In genomic region chr1:202170726-202171125, GRCh38 we compare ENCODE assay signal across 23 cellular contexts. TPM values are rescaled to one million over a fixed set of nuclear protein-coding genes. Genes with fewer than 3 reads are reported as not detected.
A peak's percentile ranks its signal among the peaks of the same experiment; 100 is the strongest.
DNase-seq lines count a peak whose midpoint lies in the region; ATAC-seq and TF ChIP-seq lines count a peak whose summit lies in the region.
"Had no signal": no experiment of that assay in that cellular context is flagged by ENCODE, and none has a peak within 500 bp of the region (broad histone marks: within the 10 kb centered on the region; RNA-seq: fewer than 3 reads in every experiment).

No MANE protein-coding gene starts in this region.

- intact Hi-C loops in activated CD8-positive, alpha-beta T cell treated with anti-CD3 and anti-CD28 coated beads for 36 hours (cut with micrococcal nuclease), result no loop called here
- intact Hi-C loops in Calu3 (cut with micrococcal nuclease; ENCODE audit: unreplicated experiment), result no loop called here

- BruUV-seq in Calu3 (replicated peaks; lab: Mats Ljungman, UMichigan), result no TSS peak

- peaks cover 17% of the 10 kb centered on the region for H3K4me1 Mint-ChIP-seq in activated CD8-positive, alpha-beta T cell treated with anti-CD3 and anti-CD28 coated beads for 36 hours (ENCODE audit: low read depth)
- no peaks in the 10 kb centered on the region for H3K4me1 Mint-ChIP-seq in Calu3 (ENCODE audit: low read depth, unreplicated experiment)
- H3K4me1 Mint-ChIP-seq: CD14-positive monocyte had no signal

- no peak for ATAC-seq in activated CD8-positive, alpha-beta T cell treated with anti-CD3 and anti-CD28 coated beads for 36 hours
- ATAC-seq in GM21381 (IDR thresholded peaks at IDR 0.05; ENCODE audit: unreplicated experiment), result no peak
- ATAC-seq: heart left ventricle, K562, left ventricle myocardium superior had no signal

- no peaks in the 10 kb centered on the region for H3K27me3 Mint-ChIP-seq in activated CD8-positive, alpha-beta T cell treated with anti-CD3 and anti-CD28 coated beads for 36 hours
- peaks cover 42% of the 10 kb centered on the region for H3K27me3 Mint-ChIP-seq in Calu3 (ENCODE audit: unreplicated experiment)

- POLR2A ChIA-PET in activated CD8-positive, alpha-beta T cell treated with anti-CD3 and anti-CD28 coated beads for 36 hours (lab: Charles Lee), result interaction anchor here (1.3 kb wide), 1 partner anchor 9 kb away, joined by 5 read pairs; no protein-coding TSS in a partner anchor

- CTCF ChIA-PET in activated CD8-positive, alpha-beta T cell treated with anti-CD3 and anti-CD28 coated beads for 36 hours (lab: Charles Lee), result interaction anchor here (0.6 to 1.3 kb wide), 3 partner anchors 9 to 35 kb away, joined by 3 read pairs; partner anchors contain the start of gene PTPN7
- CTCF ChIA-PET in Calu3 (lab: Charles Lee), result no interaction called here

- H3K9me3 Mint-ChIP-seq in activated CD8-positive, alpha-beta T cell treated with anti-CD3 and anti-CD28 coated beads for 36 hours, result no peaks in the 10 kb centered on the region
- H3K9me3 Mint-ChIP-seq in Calu3 (ENCODE audit: low read depth, unreplicated experiment), result no peaks in the 10 kb centered on the region
- H3K9me3 Mint-ChIP-seq: activated naive CD4-positive, alpha-beta T cell treated with anti-CD3 and anti-CD28 coated beads, Interleukin-2, amount 10 ng/mL, durations not matched to agents 7 days and 5 days; activated T-cell treated with anti-CD3 and anti-CD28 coated beads, Interleukin-2, amount 50 U/mL, for 4 hours; CD14-positive monocyte; stimulated activated naive B cell treated with anti-CD40 and anti-IgM and Interleukin-4, amounts not matched to agents 10 μg/mL and 1 μg/mL and 100 μg/mL, for 72 hours had no signal

- H3K4me3 Mint-ChIP-seq in activated CD8-positive, alpha-beta T cell treated with anti-CD3 and anti-CD28 coated beads for 36 hours, result no peak overlapping the region
- no peak overlapping the region for H3K4me3 Mint-ChIP-seq in Calu3 (ENCODE audit: low read depth, unreplicated experiment)
- H3K4me3 Mint-ChIP-seq: activated naive CD4-positive, alpha-beta T cell treated with anti-CD3 and anti-CD28 coated beads, Interleukin-2, amount 10 ng/mL, durations not matched to agents 7 days and 5 days; activated T-cell treated with anti-CD3 and anti-CD28 coated beads, Interleukin-2, amount 50 U/mL, for 4 hours; CD14-positive monocyte; stimulated activated naive B cell treated with anti-CD40 and anti-IgM and Interleukin-4, amounts not matched to agents 10 μg/mL and 1 μg/mL and 100 μg/mL, for 72 hours had no signal

- no peak overlapping the region for H3K27ac Mint-ChIP-seq in activated CD8-positive, alpha-beta T cell treated with anti-CD3 and anti-CD28 coated beads for 36 hours
- H3K27ac Mint-ChIP-seq in Calu3 (ENCODE audit: unreplicated experiment), result no peak overlapping the region
- H3K27ac Mint-ChIP-seq: activated naive CD4-positive, alpha-beta T cell treated with anti-CD3 and anti-CD28 coated beads, Interleukin-2, amount 10 ng/mL, durations not matched to agents 7 days and 5 days; stimulated activated naive B cell treated with anti-CD40 and anti-IgM and Interleukin-4, amounts not matched to agents 10 μg/mL and 1 μg/mL and 100 μg/mL, for 72 hours had no signal

- TF ChIP-seq CTCF in activated CD8-positive, alpha-beta T cell treated with anti-CD3 and anti-CD28 coated beads for 36 hours (IDR thresholded peaks at IDR 0.05), result no peak
- TF ChIP-seq CTCF in Calu3 (IDR thresholded peaks at IDR 0.05; ENCODE audit: unreplicated experiment), result no peak

- DNase-seq in NCI-H2081 (lab: John Stamatoyannopoulos, UW) (peak; percentile 17 to 32), NCI-H2081 treated with DMSO at 0.1 percent for 48 hours (lab: John Stamatoyannopoulos, UW) (no peak), COR-L47 (lab: John Stamatoyannopoulos, UW) (peak; percentile 29), NCI-H510A treated with DMSO at 0.1 percent for 48 hours (lab: John Stamatoyannopoulos, UW) (peak; percentile 51), Calu3 (no peak), HUDEP-2 (lab: John Stamatoyannopoulos, UW; ENCODE audit: unreplicated experiment in 76 of 76) (no peak)
- peak; percentile 28 for DNase-seq in activated CD8-positive, alpha-beta T cell treated with anti-CD3 and anti-CD28 coated beads for 36 hours
- DNase-seq: activated CD4-positive, alpha-beta T cell treated with anti-CD3 and anti-CD28 coated beads, Interleukin-2, amount 50 U/mL, for 48 hours; activated naive CD4-positive, alpha-beta T cell treated with anti-CD3 and anti-CD28 coated beads, Interleukin-2, amount 10 ng/mL, durations not matched to agents 7 days and 5 days; activated T-cell treated with anti-CD3 and anti-CD28 coated beads, Interleukin-2, amount 50 U/mL, for 4 hours; EL; left ventricle myocardium superior; NCI-H1105; NCI-H446 treated with DMSO at 0.1 percent for 48 hours; stimulated activated naive B cell treated with anti-CD40 and anti-IgM and Interleukin-4, amounts not matched to agents 10 μg/mL and 1 μg/mL and 100 μg/mL, for 72 hours; transverse colon had no signal

- H3K36me3 Mint-ChIP-seq in activated CD8-positive, alpha-beta T cell treated with anti-CD3 and anti-CD28 coated beads for 36 hours (ENCODE audit: low read depth), result no peaks in the 10 kb centered on the region
- no peaks in the 10 kb centered on the region for H3K36me3 Mint-ChIP-seq in Calu3 (ENCODE audit: insufficient read depth, unreplicated experiment)
- H3K36me3 Mint-ChIP-seq: activated naive CD4-positive, alpha-beta T cell treated with anti-CD3 and anti-CD28 coated beads, Interleukin-2, amount 10 ng/mL, durations not matched to agents 7 days and 5 days; CD14-positive monocyte; stimulated activated naive B cell treated with anti-CD40 and anti-IgM and Interleukin-4, amounts not matched to agents 10 μg/mL and 1 μg/mL and 100 μg/mL, for 72 hours had no signal

RNA-seq across cellular contexts. Expression of gene PTPN7, which starts 10.3 kb away (rescaled TPM):
- 100 to 1,000 TPM; 195 to 200 TPM for total RNA-seq in activated CD8-positive, alpha-beta T cell treated with anti-CD3 and anti-CD28 coated beads for 36 hours
- total RNA-seq in Calu3 (2022), result not detected in 2 replicates
- total RNA-seq: chondrocyte, RPMI7951 had no signal

RNA-seq across cellular contexts. Expression of gene LGR6, which starts 22.9 kb away (rescaled TPM):
- under 1 TPM; 0.34 TPM for total RNA-seq in activated CD8-positive, alpha-beta T cell treated with anti-CD3 and anti-CD28 coated beads for 36 hours
- total RNA-seq in Calu3 (2022), result not detected in 2 replicates

RNA-seq across cellular contexts. Expression of gene ARL8A, which starts 26.2 kb away (rescaled TPM):
- 10 to 100 TPM; 25.8 to 33.7 TPM for total RNA-seq in activated CD8-positive, alpha-beta T cell treated with anti-CD3 and anti-CD28 coated beads for 36 hours
- total RNA-seq in Calu3 (2022), result 64.1 and 66.9 TPM in 2 replicates

RNA-seq across cellular contexts. Expression of gene GPR37L1, which starts 48.0 kb away (rescaled TPM):
- total RNA-seq in activated CD8-positive, alpha-beta T cell treated with anti-CD3 and anti-CD28 coated beads for 36 hours, result not detected
- 0.12 and 0.22 TPM in 2 replicates for total RNA-seq in Calu3 (2022)
- total RNA-seq: activated T-cell treated with anti-CD3 and anti-CD28 coated beads, Interleukin-2, amount 50 U/mL, for 4 hours; astrocyte; chondrocyte; K562; RPMI7951 had no signal

Comparison
In these comparisons a context has a peak if more than half of its experiments do, and no peak if none do; other contexts are left out.
1. DNase-seq: peak in NCI-H2081 (2 of 2), COR-L47 (single experiment), NCI-H510A treated with DMSO at 0.1 percent for 48 hours (single experiment) and activated CD8-positive, alpha-beta T cell treated with anti-CD3 and anti-CD28 coated beads for 36 hours (single experiment); none in NCI-H2081 treated with DMSO at 0.1 percent for 48 hours (single experiment), Calu3 (single experiment) and HUDEP-2 (0 of 76).
2. RNA of gene PTPN7, which starts 10.3 kb away (total RNA-seq): 195 to 200 TPM in activated CD8-positive, alpha-beta T cell treated with anti-CD3 and anti-CD28 coated beads for 36 hours; not detected in Calu3; every median in the first group is over 100 times any median in the second.